9 cellular contexts compared by ENCODE assay signal in genomic region chr4:67909910-67910905, GRCh38. TPM values are rescaled to one million over a fixed set of nuclear protein-coding genes. Genes with fewer than 3 reads are reported as not detected.
A peak's percentile ranks its signal among the peaks of the same experiment; 100 is the strongest.
DNase-seq lines count a peak whose midpoint lies in the region; ATAC-seq and TF ChIP-seq lines count a peak whose summit lies in the region.
"Had no signal": no experiment of that assay in that cellular context is flagged by ENCODE, and none has a peak within 500 bp of the region (broad histone marks: within the 10 kb centered on the region; RNA-seq: fewer than 3 reads in every experiment).

No MANE protein-coding gene starts in this region.

- H3K4me1 Mint-ChIP-seq in activated naive CD8-positive, alpha-beta T cell treated with anti-CD3 and anti-CD28 coated beads, Interleukin-2, amount 50 U/mL, for 24 hours = no peaks in the 10 kb centered on the region

- TF ChIP-seq CTCF in heart right ventricle (IDR thresholded peaks at IDR 0.05) (peak; percentile 13 to 64 (median 48)), PC-3 (conservative IDR thresholded peaks at IDR 0.05; ENCODE audit: low read depth, low read length) (peak; percentile 84), fibroblast of lung (conservative IDR thresholded peaks at IDR 0.05 in 1 of 2, IDR thresholded peaks at IDR 0.05 in 1 of 2; ENCODE audit: low read depth in 1 of 2, low read length in 2 of 2) (peak; percentile 40 to 63), upper lobe of right lung (IDR thresholded peaks at IDR 0.05) (peak; percentile 64)

- intact Hi-C loops in heart right ventricle (cut with DNase I) (no loop called here), left cardiac atrium (cut with DNase I) (no loop called here), PC-3 (cut with micrococcal nuclease) (loop anchor here (1.0 to 2.0 kb wide), 4 partner anchors 17 to 361 kb away; no protein-coding TSS in a partner anchor), upper lobe of right lung (cut with DNase I) (no loop called here)

- H3K4me3 Mint-ChIP-seq in activated naive CD8-positive, alpha-beta T cell treated with anti-CD3 and anti-CD28 coated beads, Interleukin-2, amount 50 U/mL, for 24 hours = no peak overlapping the region
- H3K4me3 Mint-ChIP-seq: dendritic cell treated with granulocyte-macrophage colony-stimulating factor and Interleukin-4, amounts not matched to agents 40 ng/mL and 50 ng/mL, for 4 days had no signal

- H2AFZ ChIP-seq in PC-3 (ENCODE audit: low read length) (0 out of 2 replicates have a peak overlapping the region, but pooled peaks have one; percentile 3), fibroblast of lung (ENCODE audit: low read length) (no peak overlapping the region)

- no peaks in the 10 kb centered on the region for H3K36me3 Mint-ChIP-seq in activated naive CD8-positive, alpha-beta T cell treated with anti-CD3 and anti-CD28 coated beads, Interleukin-2, amount 50 U/mL, for 24 hours (ENCODE audit: low read depth)

- no peaks in the 10 kb centered on the region for H3K36me3 ChIP-seq in heart right ventricle
- no peaks in the 10 kb centered on the region for H3K36me3 ChIP-seq in PC-3 (ENCODE audit: low read depth, low read length)
- no peaks in the 10 kb centered on the region for H3K36me3 ChIP-seq in fibroblast of lung (ENCODE audit: control insufficient read depth, insufficient read depth, low read length)
- H3K36me3 ChIP-seq in upper lobe of right lung = no peaks in the 10 kb centered on the region

- H3K79me2 ChIP-seq in PC-3 (ENCODE audit: low read length) (no peaks in the 10 kb centered on the region), fibroblast of lung (ENCODE audit: control insufficient read depth, insufficient read depth, low read length) (no peaks in the 10 kb centered on the region)

- H3K9me3 Mint-ChIP-seq in activated naive CD8-positive, alpha-beta T cell treated with anti-CD3 and anti-CD28 coated beads, Interleukin-2, amount 50 U/mL, for 24 hours = no peaks in the 10 kb centered on the region

- POLR2A ChIA-PET in PC-3 (lab: Charles Lee; ENCODE audit: unreplicated experiment) = interaction anchor here (0.7 kb wide), 1 partner anchor 58 kb away, joined by 5 read pairs; no protein-coding TSS in a partner anchor

- no TSS peak for BruUV-seq in PC-3 (replicated peaks; lab: Mats Ljungman, UMichigan)

- H3K27ac ChIP-seq in heart right ventricle (no peak overlapping the region), PC-3 (ENCODE audit: low read length) (no peak overlapping the region), fibroblast of lung (ENCODE audit: insufficient read depth, low read length) (no peak overlapping the region), upper lobe of right lung (no peak overlapping the region)

- no peak overlapping the region for H3K27ac Mint-ChIP-seq in activated naive CD8-positive, alpha-beta T cell treated with anti-CD3 and anti-CD28 coated beads, Interleukin-2, amount 50 U/mL, for 24 hours
- H3K27ac Mint-ChIP-seq: dendritic cell treated with granulocyte-macrophage colony-stimulating factor and Interleukin-4, amounts not matched to agents 40 ng/mL and 50 ng/mL, for 4 days had no signal

- no peak for DNase-seq in heart right ventricle
- no peak for DNase-seq in left cardiac atrium
- DNase-seq in PC-3 = peak; percentile 70
- peak in 1 of 2 donors; percentile 47 for DNase-seq in fibroblast of lung (ENCODE audit: low read depth in 2 of 2)
- no peak for DNase-seq in upper lobe of right lung
- no peak for DNase-seq in activated naive CD8-positive, alpha-beta T cell treated with anti-CD3 and anti-CD28 coated beads, Interleukin-2, amount 50 U/mL, for 24 hours
- DNase-seq in stimulated activated CD4-positive, alpha-beta T cell treated with anti-CD3 and anti-CD28 coated beads, Interleukin-12 subunit alpha, Interleukin-12 subunit beta, amount 100 ng/mL, for 4 hours = no peak

- CTCF ChIA-PET in PC-3 (lab: Charles Lee) = interaction anchor here (0.6 to 0.9 kb wide), 4 partner anchors 24 to 164 kb away, joined by 3 to 5 read pairs (median 3); no protein-coding TSS in a partner anchor

- H3K9me2 ChIP-seq in PC-3 (replicated peaks; ENCODE audit: low read length) = no peaks in the 10 kb centered on the region

- H4K20me1 ChIP-seq in PC-3 (ENCODE audit: low read length) (no peaks in the 10 kb centered on the region), fibroblast of lung (ENCODE audit: control insufficient read depth, extremely low read depth, insufficient read depth, low read length) (no peaks in the 10 kb centered on the region)

- 46 to 47% methylated on average over 7 of the region's 7 CpGs for WGBS in heart right ventricle, 2 donors

- ATAC-seq in heart right ventricle = no peak
- ATAC-seq in left cardiac atrium = no peak
- peak; percentile 53 for ATAC-seq in PC-3
- no peak for ATAC-seq in upper lobe of right lung
- no peak for ATAC-seq in activated naive CD8-positive, alpha-beta T cell treated with anti-CD3 and anti-CD28 coated beads, Interleukin-2, amount 50 U/mL, for 24 hours
- no peak for ATAC-seq in GM21360 (IDR thresholded peaks at IDR 0.05; ENCODE audit: unreplicated experiment)

- H3K4me1 ChIP-seq in heart right ventricle (no peaks in the 10 kb centered on the region), PC-3 (ENCODE audit: insufficient read depth, low read length) (no peaks in the 10 kb centered on the region), fibroblast of lung (ENCODE audit: control insufficient read depth, extremely low read depth, insufficient read depth, low read length) (no peaks in the 10 kb centered on the region), upper lobe of right lung (no peaks in the 10 kb centered on the region)

- H3K27me3 Mint-ChIP-seq in activated naive CD8-positive, alpha-beta T cell treated with anti-CD3 and anti-CD28 coated beads, Interleukin-2, amount 50 U/mL, for 24 hours = peaks cover 4% of the 10 kb centered on the region
- H3K27me3 Mint-ChIP-seq: dendritic cell treated with granulocyte-macrophage colony-stimulating factor and Interleukin-4, amounts not matched to agents 40 ng/mL and 50 ng/mL, for 4 days had no signal

- no peak overlapping the region for H3K9ac ChIP-seq in PC-3 (ENCODE audit: low read length)
- no peak overlapping the region for H3K9ac ChIP-seq in fibroblast of lung (ENCODE audit: insufficient read depth, low read length)

- H3K27me3 ChIP-seq in heart right ventricle (no peaks in the 10 kb centered on the region), PC-3 (ENCODE audit: low read length) (no peaks in the 10 kb centered on the region), fibroblast of lung (ENCODE audit: control insufficient read depth, insufficient read depth, low read length) (no peaks in the 10 kb centered on the region), upper lobe of right lung (no peaks in the 10 kb centered on the region)

- H3K4me2 ChIP-seq in PC-3 (ENCODE audit: low read length) (no peak overlapping the region), fibroblast of lung (ENCODE audit: extremely low read depth, insufficient read depth, low read length) (no peak overlapping the region)

- H3K4me3 ChIP-seq in heart right ventricle (no peak overlapping the region), PC-3 (ENCODE audit: low read length) (no peak overlapping the region), fibroblast of lung (replicated peaks in 1 of 4; ENCODE audit: control extremely low read depth in 1 of 4, insufficient read depth in 1 of 4, low read depth in 3 of 4, low read length in 4 of 4) (no peak overlapping the region), upper lobe of right lung (no peak overlapping the region)

- no peaks in the 10 kb centered on the region for H3F3A ChIP-seq in PC-3 (ENCODE audit: low read length, unreplicated experiment)

- H3K9me3 ChIP-seq in heart right ventricle = peaks cover 0 to 13% (median 0%) of the 10 kb centered on the region in 11 donors
- no peaks in the 10 kb centered on the region for H3K9me3 ChIP-seq in PC-3 (ENCODE audit: low read length)
- no peaks in the 10 kb centered on the region for H3K9me3 ChIP-seq in fibroblast of lung (ENCODE audit: control insufficient read depth, insufficient read depth, low read depth, low read length)
- H3K9me3 ChIP-seq in upper lobe of right lung = no peaks in the 10 kb centered on the region

RNA-seq across cellular contexts. Expression of gene TMPRSS11D, which starts 26.4 kb away (rescaled TPM):
- total RNA-seq in heart right ventricle (not detected), left cardiac atrium (not detected), PC-3 (2014; rRNA removed) (not detected in 2 replicates), fibroblast of lung (not detected in 2 replicates), upper lobe of right lung (not detected)
- polyA plus RNA-seq in heart right ventricle (under 1 TPM in 1 of 2 donors, not detected in 1; 0.03 TPM), fibroblast of lung (not detected in 2 replicates)
- not detected in 2 replicates for polyA plus RNA-seq in fibroblast of lung (2012)
- not detected in 2 replicates for polyA minus RNA-seq in fibroblast of lung (ENCODE audit: low replicate concordance)

RNA-seq across cellular contexts. Expression of gene TMPRSS11A, which starts 53.1 kb away (rescaled TPM):
- total RNA-seq in heart right ventricle = not detected
- polyA plus RNA-seq in heart right ventricle = under 1 TPM in 1 of 2 donors, not detected in 1; 0.01 TPM
- not detected for total RNA-seq in left cardiac atrium
- total RNA-seq in PC-3 (2014; rRNA removed) = not detected in 2 replicates
- total RNA-seq in fibroblast of lung = not detected in 2 replicates
- not detected in 2 replicates for polyA plus RNA-seq in fibroblast of lung
- polyA plus RNA-seq in fibroblast of lung (2012) = not detected in 2 replicates
- not detected in 2 replicates for polyA minus RNA-seq in fibroblast of lung (ENCODE audit: low replicate concordance)
- not detected for total RNA-seq in upper lobe of right lung
